Comparison of ENCODE assay signal across 31 cellular contexts in the genomic region with DNA sequence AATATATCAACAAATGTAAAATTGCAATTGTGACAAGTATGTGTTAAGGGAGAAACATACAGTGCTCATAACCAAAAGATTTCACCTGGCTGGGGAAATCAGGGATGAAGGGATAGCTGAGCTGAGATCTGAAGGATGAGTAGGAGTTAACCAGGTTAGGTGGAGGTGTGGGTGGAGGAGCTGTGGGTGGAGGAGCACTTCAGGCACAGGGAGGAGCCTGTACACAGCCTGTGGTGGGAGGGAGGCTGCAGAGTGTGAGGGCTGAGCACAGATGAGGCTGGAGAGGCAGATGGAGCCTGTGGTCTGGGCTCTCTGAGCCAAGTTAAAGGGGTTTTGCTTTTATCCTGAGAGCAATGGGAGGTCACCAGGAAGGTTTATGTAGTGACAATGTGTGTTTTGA.
"Had no signal": no experiment of that assay in that cellular context is flagged by ENCODE, and none has a peak within 500 bp of the region (broad histone marks: within the 10 kb centered on the region; RNA-seq: fewer than 3 reads in every experiment).

No MANE protein-coding gene starts in this region.

- H3K9me3 Mint-ChIP-seq: activated CD4-positive, alpha-beta memory T cell treated with anti-CD3 and anti-CD28 coated beads for 36 hours; activated CD4-positive, alpha-beta T cell treated with anti-CD3 and anti-CD28 coated beads, Interleukin-2, amount 10 ng/mL, durations not matched to agents 7 days and 5 days; activated naive CD4-positive, alpha-beta T cell treated with anti-CD3 and anti-CD28 coated beads for 36 hours; activated naive CD4-positive, alpha-beta T cell treated with anti-CD3 and anti-CD28 coated beads, Interleukin-2, amount 50 U/mL, for 72 hours; activated T-cell treated with anti-CD3 and anti-CD28 coated beads, Interleukin-2, amount 50 U/mL, for 4 hours; activated T-helper 1 cell treated with anti-CD3 and anti-CD28 coated beads, Interleukin-12 subunit alpha, Interleukin-12 subunit beta, Interleukin-2, Interleukin-4 antibody, amounts not matched to agents 30 ng/mL and 10 ng/mL and 1 ng/mL, durations not matched to agents 14 hours and 24 hours and 36 hours; brain; T-helper 1 cell treated with Interleukin-12 subunit alpha and Interleukin-12 subunit beta and Interleukin-4 antibody, amounts not matched to agents 30 μg/mL and 1 μg/mL, for 36 hours; T-helper 2 cell treated with Interferon-gamma antibody and Interleukin-4, amounts not matched to agents 5 μg/mL and 100 μg/mL, for 36 hours had no signal

- H3K27me3 Mint-ChIP-seq: activated CD4-positive, alpha-beta memory T cell treated with anti-CD3 and anti-CD28 coated beads for 36 hours had no signal

- H3K36me3 Mint-ChIP-seq: activated CD4-positive, alpha-beta memory T cell treated with anti-CD3 and anti-CD28 coated beads for 36 hours; activated naive CD4-positive, alpha-beta T cell treated with anti-CD3 and anti-CD28 coated beads, Interleukin-2, amount 50 U/mL, for 72 hours; brain had no signal

- H3K36me3 ChIP-seq: adrenal gland, Peyer's patch, SJSA1 had no signal

- ATAC-seq: activated naive CD4-positive, alpha-beta T cell treated with anti-CD3 and anti-CD28 coated beads, Interleukin-2, amount 50 U/mL, for 72 hours; activated T-cell treated with anti-CD3 and anti-CD28 coated beads, Interleukin-2, amount 50 U/mL, for 4 hours; PC-3 had no signal

- H3K9me3 ChIP-seq: adrenal gland, Peyer's patch, SJSA1, SK-N-SH had no signal

- H3K27ac Mint-ChIP-seq: activated CD4-positive, alpha-beta memory T cell treated with anti-CD3 and anti-CD28 coated beads for 36 hours; activated CD4-positive, alpha-beta T cell treated with anti-CD3 and anti-CD28 coated beads, Interleukin-2, amount 10 ng/mL, durations not matched to agents 7 days and 5 days; activated naive CD4-positive, alpha-beta T cell treated with anti-CD3 and anti-CD28 coated beads for 36 hours; activated T-helper 1 cell treated with anti-CD3 and anti-CD28 coated beads, Interleukin-12 subunit alpha, Interleukin-12 subunit beta, Interleukin-2, Interleukin-4 antibody, amounts not matched to agents 30 ng/mL and 10 ng/mL and 1 ng/mL, durations not matched to agents 14 hours and 24 hours and 36 hours; T-helper 1 cell treated with Interleukin-12 subunit alpha and Interleukin-12 subunit beta and Interleukin-4 antibody, amounts not matched to agents 30 μg/mL and 1 μg/mL, for 36 hours; T-helper 2 cell treated with Interferon-gamma antibody and Interleukin-4, amounts not matched to agents 5 μg/mL and 100 μg/mL, for 36 hours had no signal

- H3K4me1 ChIP-seq: adrenal gland, Peyer's patch, SJSA1 had no signal

- H3K27ac ChIP-seq: adrenal gland, KMS-11, Peyer's patch, SJSA1 had no signal

- H3K4me3 Mint-ChIP-seq: activated CD4-positive, alpha-beta memory T cell treated with anti-CD3 and anti-CD28 coated beads for 36 hours; activated CD4-positive, alpha-beta T cell treated with anti-CD3 and anti-CD28 coated beads, Interleukin-2, amount 10 ng/mL, durations not matched to agents 7 days and 5 days; activated naive CD4-positive, alpha-beta T cell treated with anti-CD3 and anti-CD28 coated beads for 36 hours; activated T-cell treated with anti-CD3 and anti-CD28 coated beads, Interleukin-2, amount 50 U/mL, for 4 hours; activated T-helper 1 cell treated with anti-CD3 and anti-CD28 coated beads, Interleukin-12 subunit alpha, Interleukin-12 subunit beta, Interleukin-2, Interleukin-4 antibody, amounts not matched to agents 30 ng/mL and 10 ng/mL and 1 ng/mL, durations not matched to agents 14 hours and 24 hours and 36 hours; brain; T-helper 1 cell treated with Interleukin-12 subunit alpha and Interleukin-12 subunit beta and Interleukin-4 antibody, amounts not matched to agents 30 μg/mL and 1 μg/mL, for 36 hours; T-helper 2 cell treated with Interferon-gamma antibody and Interleukin-4, amounts not matched to agents 5 μg/mL and 100 μg/mL, for 36 hours had no signal

- DNase-seq: activated CD4-positive, alpha-beta memory T cell treated with anti-CD3 and anti-CD28 coated beads for 36 hours; activated CD4-positive, alpha-beta T cell treated with anti-CD3 and anti-CD28 coated beads, Interleukin-2, amount 10 ng/mL, durations not matched to agents 7 days and 5 days; activated gamma-delta T cell treated with Interleukin-2 at 50 U/mL for 16 hours; activated naive CD4-positive, alpha-beta T cell treated with anti-CD3 and anti-CD28 coated beads for 36 hours; activated T-cell treated with anti-CD3 and anti-CD28 coated beads for 4 hours; activated T-cell treated with anti-CD3 and anti-CD28 coated beads, Interleukin-2, amount 50 U/mL, for 4 hours; adrenal gland; central memory CD4-positive, alpha-beta T cell; MM.1S; MV-4-11; NCI-H1092; NCI-H1436 treated with DMSO at 0.1 percent for 48 hours; NCI-H1694 treated with DMSO at 0.1 percent for 48 hours; NCI-H2029; NCI-H2171 treated with DMSO at 0.1 percent for 48 hours; NCI-H2227 treated with DMSO at 0.1 percent for 48 hours; NCI-H446 treated with DMSO at 0.1 percent for 48 hours; NCI-H524; NK-92 treated with Interleukin-12 subunit alpha and Interleukin-12 subunit beta, amount 100 ng/mL, for 24 hours; PC-3; Peyer's patch; RPMI8226; SHP77 treated with DMSO at 0.1 percent for 48 hours; SK-N-SH had no signal

- H3K4me3 ChIP-seq: adrenal gland, Peyer's patch, SJSA1 had no signal
